ENCODE assay signal across 8 cellular contexts in genomic region chr4:87848622-87849351, GRCh38. TPM values are rescaled to one million over a fixed set of nuclear protein-coding genes. Genes with fewer than 3 reads are reported as not detected.
DNase-seq lines count a peak whose midpoint lies in the region; ATAC-seq and TF ChIP-seq lines count a peak whose summit lies in the region.

No MANE protein-coding gene starts in this region.

- H3K4me1 ChIP-seq in lung (ENCODE audit: control insufficient read depth in 2 of 2, insufficient read depth in 2 of 2, low read length in 2 of 2) (no peaks in the 10 kb centered on the region), stomach (peaks cover 0 to 12% (median 7%) of the 10 kb centered on the region in 4 donors)

- 14 to 15% methylated on average over 15 of the region's 15 CpGs for WGBS in lung, 2 donors
- 9 to 13% (median 12%) methylated on average over 15 of the region's 15 CpGs for WGBS in stomach, 5 donors

- TF ChIP-seq CTCF in dorsolateral prefrontal cortex (IDR thresholded peaks at IDR 0.05 in 54 of 56, conservative IDR thresholded peaks at IDR 0.05 in 2 of 56; ENCODE audit: low read depth in 1 of 56, partially characterized antibody in 56 of 56), result peak in 54 of 56 donors; percentile 50 to 88 (median 66)
- TF ChIP-seq CTCF in lung (IDR thresholded peaks at IDR 0.05; ENCODE audit: control extremely low read depth, extremely low read depth), result peak; percentile 20
- TF ChIP-seq CTCF in stomach (IDR thresholded peaks at IDR 0.05), result peak in 5 of 7 experiments; percentile 32 to 58 (median 40)

- H3K36me3 ChIP-seq in lung (ENCODE audit: control insufficient read depth in 2 of 2, insufficient read depth in 2 of 2, low read length in 2 of 2) (no peaks in the 10 kb centered on the region), stomach (no peaks in the 10 kb centered on the region)

- H3K4me3 ChIP-seq in dorsolateral prefrontal cortex (peak overlapping the region in 57 of 59 donors; percentile 7 to 66 (median 48)), lung (no peak overlapping the region), stomach (peak overlapping the region in 1 of 4 donors; percentile 15)

- TF ChIP-seq POLR2A in stomach (IDR thresholded peaks at IDR 0.05), result no peak

- H3K27ac ChIP-seq in dorsolateral prefrontal cortex, result peak overlapping the region; percentile 52 to 94 (median 86)
- no peak overlapping the region for H3K27ac ChIP-seq in lung (ENCODE audit: low read depth in 1 of 2, low read length in 1 of 2)
- H3K27ac ChIP-seq in stomach, result peak overlapping the region in 1 of 5 donors; percentile 26

- H3K9me3 ChIP-seq in lung (ENCODE audit: control insufficient read depth in 2 of 2, insufficient read depth in 1 of 2, low read length in 1 of 2) (no peaks in the 10 kb centered on the region), stomach (no peaks in the 10 kb centered on the region)

- ATAC-seq in HG02610 (IDR thresholded peaks at IDR 0.05; ENCODE audit: unreplicated experiment), result peak; percentile 87
- peak; percentile 74 for ATAC-seq in lung (ENCODE audit: insufficient read depth, low FRiP score)

- no peak for TF ChIP-seq EP300 in stomach (IDR thresholded peaks at IDR 0.05)

- H3K27me3 ChIP-seq in dorsolateral prefrontal cortex, result no peaks in the 10 kb centered on the region
- H3K27me3 ChIP-seq in lung (ENCODE audit: control insufficient read depth, insufficient read depth), result no peaks in the 10 kb centered on the region
- H3K27me3 ChIP-seq in stomach, result peaks cover 0 to 5% (median 0%) of the 10 kb centered on the region in 3 donors

- intact Hi-C loops in dorsolateral prefrontal cortex (cut with DNase I) (loop anchor here (2.0 to 10.0 kb wide), 3 partner anchors 170 to 474 kb away; no protein-coding TSS in a partner anchor), stomach (cut with DNase I; ENCODE audit: low total_unique reads) (no loop called here)

- peak; percentile 7 for DNase-seq in stimulated activated CD4-positive, alpha-beta T cell treated with anti-CD3 and anti-CD28 coated beads, Interleukin-12 subunit alpha, Interleukin-12 subunit beta, amount 100 ng/mL, for 4 hours
- no peak for DNase-seq in stimulated activated CD4-positive, alpha-beta T cell treated with anti-CD3 and anti-CD28 coated beads, Interleukin-4, amount 100 ng/mL, for 1 hour
- DNase-seq in NCI-H1105 treated with DMSO at 0.1 percent for 48 hours (lab: John Stamatoyannopoulos, UW), result peak; percentile 50
- DNase-seq in UCSD-AML1 (lab: John Stamatoyannopoulos, UW; ENCODE audit: unreplicated experiment), result peak; percentile 19
- peak; percentile 28 to 78 (median 64) for DNase-seq in dorsolateral prefrontal cortex
- peak; percentile 51 for DNase-seq in lung (ENCODE audit: low spot score)
- peak; percentile 51 for DNase-seq in stomach

RNA-seq across cellular contexts. Expression of gene MEPE, which starts 16.0 kb away (rescaled TPM):
- total RNA-seq in dorsolateral prefrontal cortex (10 to 100 TPM in 52 of 120 experiments, 1 to 10 TPM in 68; 1.0 to 26.4 (median 8.7) TPM), lung (not detected), stomach (not detected)
- polyA plus RNA-seq in lung (under 1 TPM in 1 of 2 donors, not detected in 1; 0.02 TPM), stomach (not detected)

RNA-seq across cellular contexts. Expression of gene IBSP, which starts 49.4 kb away (rescaled TPM):
- total RNA-seq in dorsolateral prefrontal cortex (1 to 10 TPM in 1 of 120 experiments, under 1 TPM in 14, not detected in 105; 0.30 to 1.1 (median 0.50) TPM), lung (under 1 TPM; 0.12 to 0.37 TPM), stomach (not detected)
- polyA plus RNA-seq in lung (under 1 TPM in 1 of 2 donors, not detected in 1; 0.19 TPM), stomach (not detected)

Comparison
In these comparisons a context has a peak if more than half of its experiments do, and no peak if none do; other contexts are left out.
1. H3K27ac ChIP-seq: peak in dorsolateral prefrontal cortex (59 of 59); none in lung (0 of 2).
2. Peak in every context shown above with its lines, with median percentiles within 50 percentile points of each other: CTCF ChIP-seq.